In the genomic region with DNA sequence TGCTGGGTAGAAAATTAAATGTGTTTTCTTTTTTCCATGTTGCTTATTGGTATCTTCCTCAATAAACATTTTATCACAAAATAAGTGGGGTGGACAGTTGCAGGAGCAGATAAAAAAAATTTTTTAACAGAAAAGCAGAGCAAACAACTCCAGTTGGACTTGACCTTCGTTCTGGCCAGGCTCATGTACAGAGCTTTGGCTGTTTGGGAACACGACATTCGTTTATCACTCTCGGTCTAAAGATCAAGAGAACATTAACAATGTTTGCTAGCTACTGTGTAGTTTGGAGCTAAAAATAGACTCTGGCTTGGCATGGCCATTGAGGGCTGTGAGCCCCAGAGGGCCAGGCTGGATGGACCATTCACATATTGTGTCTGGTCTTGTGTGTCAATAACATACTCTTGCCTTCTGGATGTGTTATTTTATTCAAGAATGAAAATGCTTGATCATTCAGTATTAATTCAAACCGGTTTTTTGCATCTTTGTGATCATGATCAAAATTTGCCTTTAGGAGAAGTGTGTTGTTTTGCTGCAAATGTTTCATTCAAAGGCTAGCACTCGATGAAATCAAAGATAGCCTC, we compare ENCODE assay signal across 1 cellular context.
TF ChIP-seq lines count a peak whose summit lies in the region.

No MANE protein-coding gene starts in this region.

TF ChIP-seq in HepG2, 621 proteins besides CTCF, POLR2A, EP300 and RAD21 (continues in another document):
- TF ChIP-seq, protein P1, sequence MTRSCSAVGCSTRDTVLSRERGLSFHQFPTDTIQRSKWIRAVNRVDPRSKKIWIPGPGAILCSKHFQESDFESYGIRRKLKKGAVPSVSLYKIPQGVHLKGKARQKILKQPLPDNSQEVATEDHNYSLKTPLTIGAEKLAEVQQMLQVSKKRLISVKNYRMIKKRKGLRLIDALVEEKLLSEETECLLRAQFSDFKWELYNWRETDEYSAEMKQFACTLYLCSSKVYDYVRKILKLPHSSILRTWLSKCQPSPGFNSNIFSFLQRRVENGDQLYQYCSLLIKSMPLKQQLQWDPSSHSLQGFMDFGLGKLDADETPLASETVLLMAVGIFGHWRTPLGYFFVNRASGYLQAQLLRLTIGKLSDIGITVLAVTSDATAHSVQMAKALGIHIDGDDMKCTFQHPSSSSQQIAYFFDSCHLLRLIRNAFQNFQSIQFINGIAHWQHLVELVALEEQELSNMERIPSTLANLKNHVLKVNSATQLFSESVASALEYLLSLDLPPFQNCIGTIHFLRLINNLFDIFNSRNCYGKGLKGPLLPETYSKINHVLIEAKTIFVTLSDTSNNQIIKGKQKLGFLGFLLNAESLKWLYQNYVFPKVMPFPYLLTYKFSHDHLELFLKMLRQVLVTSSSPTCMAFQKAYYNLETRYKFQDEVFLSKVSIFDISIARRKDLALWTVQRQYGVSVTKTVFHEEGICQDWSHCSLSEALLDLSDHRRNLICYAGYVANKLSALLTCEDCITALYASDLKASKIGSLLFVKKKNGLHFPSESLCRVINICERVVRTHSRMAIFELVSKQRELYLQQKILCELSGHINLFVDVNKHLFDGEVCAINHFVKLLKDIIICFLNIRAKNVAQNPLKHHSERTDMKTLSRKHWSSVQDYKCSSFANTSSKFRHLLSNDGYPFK (CRISPR knock-in tag; IDR thresholded peaks at IDR 0.05; ENCODE audit: borderline replicate concordance), result no peak
- TF ChIP-seq, protein P2, sequence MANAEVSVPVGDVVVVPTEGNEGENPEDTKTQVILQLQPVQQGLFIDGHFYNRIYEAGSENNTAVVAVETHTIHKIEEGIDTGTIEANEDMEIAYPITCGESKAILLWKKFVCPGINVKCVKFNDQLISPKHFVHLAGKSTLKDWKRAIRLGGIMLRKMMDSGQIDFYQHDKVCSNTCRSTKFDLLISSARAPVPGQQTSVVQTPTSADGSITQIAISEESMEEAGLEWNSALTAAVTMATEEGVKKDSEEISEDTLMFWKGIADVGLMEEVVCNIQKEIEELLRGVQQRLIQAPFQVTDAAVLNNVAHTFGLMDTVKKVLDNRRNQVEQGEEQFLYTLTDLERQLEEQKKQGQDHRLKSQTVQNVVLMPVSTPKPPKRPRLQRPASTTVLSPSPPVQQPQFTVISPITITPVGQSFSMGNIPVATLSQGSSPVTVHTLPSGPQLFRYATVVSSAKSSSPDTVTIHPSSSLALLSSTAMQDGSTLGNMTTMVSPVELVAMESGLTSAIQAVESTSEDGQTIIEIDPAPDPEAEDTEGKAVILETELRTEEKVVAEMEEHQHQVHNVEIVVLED (CRISPR knock-in tag; IDR thresholded peaks at IDR 0.05; ENCODE audit: borderline replicate concordance), result peak; percentile 49
- TF ChIP-seq, protein P3, sequence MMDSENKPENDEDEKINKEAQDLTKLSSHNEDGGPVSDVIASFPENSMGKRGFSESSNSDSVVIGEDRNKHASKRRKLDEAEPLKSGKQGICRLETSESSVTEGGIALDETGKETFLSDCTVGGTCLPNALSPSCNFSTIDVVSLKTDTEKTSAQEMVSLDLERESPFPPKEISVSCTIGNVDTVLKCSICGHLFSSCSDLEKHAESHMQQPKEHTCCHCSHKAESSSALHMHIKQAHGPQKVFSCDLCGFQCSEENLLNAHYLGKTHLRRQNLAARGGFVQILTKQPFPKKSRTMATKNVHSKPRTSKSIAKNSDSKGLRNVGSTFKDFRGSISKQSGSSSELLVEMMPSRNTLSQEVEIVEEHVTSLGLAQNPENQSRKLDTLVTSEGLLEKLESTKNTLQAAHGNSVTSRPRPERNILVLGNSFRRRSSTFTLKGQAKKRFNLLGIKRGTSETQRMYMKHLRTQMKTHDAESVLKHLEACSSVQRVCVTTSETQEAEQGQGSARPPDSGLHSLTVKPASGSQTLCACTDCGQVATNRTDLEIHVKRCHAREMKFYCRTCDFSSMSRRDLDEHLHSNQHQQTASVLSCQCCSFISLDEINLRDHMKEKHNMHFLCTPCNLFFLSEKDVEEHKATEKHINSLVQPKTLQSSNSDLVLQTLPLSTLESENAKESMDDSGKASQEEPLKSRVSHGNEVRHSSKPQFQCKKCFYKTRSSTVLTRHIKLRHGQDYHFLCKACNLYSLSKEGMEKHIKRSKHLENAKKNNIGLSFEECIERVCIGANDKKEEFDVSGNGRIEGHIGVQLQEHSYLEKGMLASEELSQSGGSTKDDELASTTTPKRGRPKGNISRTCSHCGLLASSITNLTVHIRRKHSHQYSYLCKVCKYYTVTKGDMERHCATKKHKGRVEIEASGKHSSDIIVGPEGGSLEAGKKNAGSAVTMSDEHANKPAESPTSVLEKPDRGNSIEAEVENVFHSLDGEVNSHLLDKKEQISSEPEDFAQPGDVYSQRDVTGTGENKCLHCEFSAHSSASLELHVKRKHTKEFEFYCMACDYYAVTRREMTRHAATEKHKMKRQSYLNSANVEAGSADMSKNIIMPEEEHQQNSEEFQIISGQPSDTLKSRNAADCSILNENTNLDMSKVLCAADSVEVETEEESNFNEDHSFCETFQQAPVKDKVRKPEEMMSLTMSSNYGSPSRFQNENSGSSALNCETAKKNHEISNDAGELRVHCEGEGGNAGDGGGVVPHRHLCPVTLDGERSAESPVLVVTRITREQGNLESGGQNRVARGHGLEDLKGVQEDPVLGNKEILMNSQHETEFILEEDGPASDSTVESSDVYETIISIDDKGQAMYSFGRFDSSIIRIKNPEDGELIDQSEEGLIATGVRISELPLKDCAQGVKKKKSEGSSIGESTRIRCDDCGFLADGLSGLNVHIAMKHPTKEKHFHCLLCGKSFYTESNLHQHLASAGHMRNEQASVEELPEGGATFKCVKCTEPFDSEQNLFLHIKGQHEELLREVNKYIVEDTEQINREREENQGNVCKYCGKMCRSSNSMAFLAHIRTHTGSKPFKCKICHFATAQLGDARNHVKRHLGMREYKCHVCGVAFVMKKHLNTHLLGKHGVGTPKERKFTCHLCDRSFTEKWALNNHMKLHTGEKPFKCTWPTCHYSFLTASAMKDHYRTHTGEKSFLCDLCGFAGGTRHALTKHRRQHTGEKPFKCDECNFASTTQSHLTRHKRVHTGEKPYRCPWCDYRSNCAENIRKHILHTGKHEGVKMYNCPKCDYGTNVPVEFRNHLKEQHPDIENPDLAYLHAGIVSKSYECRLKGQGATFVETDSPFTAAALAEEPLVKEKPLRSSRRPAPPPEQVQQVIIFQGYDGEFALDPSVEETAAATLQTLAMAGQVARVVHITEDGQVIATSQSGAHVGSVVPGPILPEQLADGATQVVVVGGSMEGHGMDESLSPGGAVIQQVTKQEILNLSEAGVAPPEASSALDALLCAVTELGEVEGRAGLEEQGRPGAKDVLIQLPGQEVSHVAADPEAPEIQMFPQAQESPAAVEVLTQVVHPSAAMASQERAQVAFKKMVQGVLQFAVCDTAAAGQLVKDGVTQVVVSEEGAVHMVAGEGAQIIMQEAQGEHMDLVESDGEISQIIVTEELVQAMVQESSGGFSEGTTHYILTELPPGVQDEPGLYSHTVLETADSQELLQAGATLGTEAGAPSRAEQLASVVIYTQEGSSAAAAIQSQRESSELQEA (CRISPR knock-in tag; IDR thresholded peaks at IDR 0.05; ENCODE audit: not compliant biosample characterization), result no peak
- TF ChIP-seq RBM39 (IDR thresholded peaks at IDR 0.05; ENCODE audit: low read depth, low read length, poor library complexity, severe bottlenecking), result no peak
- TF ChIP-seq, protein P4, sequence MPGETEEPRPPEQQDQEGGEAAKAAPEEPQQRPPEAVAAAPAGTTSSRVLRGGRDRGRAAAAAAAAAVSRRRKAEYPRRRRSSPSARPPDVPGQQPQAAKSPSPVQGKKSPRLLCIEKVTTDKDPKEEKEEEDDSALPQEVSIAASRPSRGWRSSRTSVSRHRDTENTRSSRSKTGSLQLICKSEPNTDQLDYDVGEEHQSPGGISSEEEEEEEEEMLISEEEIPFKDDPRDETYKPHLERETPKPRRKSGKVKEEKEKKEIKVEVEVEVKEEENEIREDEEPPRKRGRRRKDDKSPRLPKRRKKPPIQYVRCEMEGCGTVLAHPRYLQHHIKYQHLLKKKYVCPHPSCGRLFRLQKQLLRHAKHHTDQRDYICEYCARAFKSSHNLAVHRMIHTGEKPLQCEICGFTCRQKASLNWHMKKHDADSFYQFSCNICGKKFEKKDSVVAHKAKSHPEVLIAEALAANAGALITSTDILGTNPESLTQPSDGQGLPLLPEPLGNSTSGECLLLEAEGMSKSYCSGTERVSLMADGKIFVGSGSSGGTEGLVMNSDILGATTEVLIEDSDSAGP (CRISPR knock-in tag; IDR thresholded peaks at IDR 0.05; ENCODE audit: borderline replicate concordance), result no peak
- no peak for TF ChIP-seq DNMT1 (CRISPR knock-in tag; IDR thresholded peaks at IDR 0.05)
- no peak for TF ChIP-seq MAFG (CRISPR knock-in tag; IDR thresholded peaks at IDR 0.05)
- TF ChIP-seq, protein P5, sequence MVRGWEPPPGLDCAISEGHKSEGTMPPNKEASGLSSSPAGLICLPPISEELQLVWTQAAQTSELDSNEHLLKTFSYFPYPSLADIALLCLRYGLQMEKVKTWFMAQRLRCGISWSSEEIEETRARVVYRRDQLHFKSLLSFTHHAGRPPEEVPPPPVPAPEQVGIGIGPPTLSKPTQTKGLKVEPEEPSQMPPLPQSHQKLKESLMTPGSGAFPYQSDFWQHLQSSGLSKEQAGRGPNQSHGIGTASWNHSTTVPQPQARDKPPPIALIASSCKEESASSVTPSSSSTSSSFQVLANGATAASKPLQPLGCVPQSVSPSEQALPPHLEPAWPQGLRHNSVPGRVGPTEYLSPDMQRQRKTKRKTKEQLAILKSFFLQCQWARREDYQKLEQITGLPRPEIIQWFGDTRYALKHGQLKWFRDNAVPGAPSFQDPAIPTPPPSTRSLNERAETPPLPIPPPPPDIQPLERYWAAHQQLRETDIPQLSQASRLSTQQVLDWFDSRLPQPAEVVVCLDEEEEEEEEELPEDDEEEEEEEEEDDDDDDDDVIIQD (CRISPR knock-in tag; IDR thresholded peaks at IDR 0.05; ENCODE audit: low read depth), result peak; percentile 99
- TF ChIP-seq ZKSCAN8 (CRISPR knock-in tag; IDR thresholded peaks at IDR 0.05; ENCODE audit: borderline replicate concordance), result peak; percentile 92
- peak; percentile 91; the same call in 1 of the 2 replicates for TF ChIP-seq FOXK1 (CRISPR knock-in tag; IDR thresholded peaks at IDR 0.05; ENCODE audit: borderline replicate concordance, low read depth)
- peak; percentile 79 for TF ChIP-seq HOXA3 (CRISPR knock-in tag; IDR thresholded peaks at IDR 0.05)
- peak; percentile 92 for TF ChIP-seq ZNF121 (CRISPR knock-in tag; IDR thresholded peaks at IDR 0.05)
- TF ChIP-seq, protein P6, sequence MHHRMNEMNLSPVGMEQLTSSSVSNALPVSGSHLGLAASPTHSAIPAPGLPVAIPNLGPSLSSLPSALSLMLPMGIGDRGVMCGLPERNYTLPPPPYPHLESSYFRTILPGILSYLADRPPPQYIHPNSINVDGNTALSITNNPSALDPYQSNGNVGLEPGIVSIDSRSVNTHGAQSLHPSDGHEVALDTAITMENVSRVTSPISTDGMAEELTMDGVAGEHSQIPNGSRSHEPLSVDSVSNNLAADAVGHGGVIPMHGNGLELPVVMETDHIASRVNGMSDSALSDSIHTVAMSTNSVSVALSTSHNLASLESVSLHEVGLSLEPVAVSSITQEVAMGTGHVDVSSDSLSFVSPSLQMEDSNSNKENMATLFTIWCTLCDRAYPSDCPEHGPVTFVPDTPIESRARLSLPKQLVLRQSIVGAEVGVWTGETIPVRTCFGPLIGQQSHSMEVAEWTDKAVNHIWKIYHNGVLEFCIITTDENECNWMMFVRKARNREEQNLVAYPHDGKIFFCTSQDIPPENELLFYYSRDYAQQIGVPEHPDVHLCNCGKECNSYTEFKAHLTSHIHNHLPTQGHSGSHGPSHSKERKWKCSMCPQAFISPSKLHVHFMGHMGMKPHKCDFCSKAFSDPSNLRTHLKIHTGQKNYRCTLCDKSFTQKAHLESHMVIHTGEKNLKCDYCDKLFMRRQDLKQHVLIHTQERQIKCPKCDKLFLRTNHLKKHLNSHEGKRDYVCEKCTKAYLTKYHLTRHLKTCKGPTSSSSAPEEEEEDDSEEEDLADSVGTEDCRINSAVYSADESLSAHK (CRISPR knock-in tag; IDR thresholded peaks at IDR 0.05; ENCODE audit: borderline replicate concordance), result no peak
- TF ChIP-seq ZNF382 (CRISPR knock-in tag; IDR thresholded peaks at IDR 0.05; ENCODE audit: borderline replicate concordance), result no peak
- TF ChIP-seq ZNF879 (CRISPR knock-in tag; IDR thresholded peaks at IDR 0.05), result no peak
- no peak for TF ChIP-seq HMGA1 (CRISPR knock-in tag; conservative IDR thresholded peaks at IDR 0.05)
- peak; percentile 55; the same call in 1 of the 2 replicates for TF ChIP-seq ZZZ3 (CRISPR knock-in tag; IDR thresholded peaks at IDR 0.05; ENCODE audit: borderline replicate concordance)
- peak; percentile 95 for TF ChIP-seq ZSCAN29 (CRISPR knock-in tag; conservative IDR thresholded peaks at IDR 0.05)
- no peak for TF ChIP-seq POLR2G (IDR thresholded peaks at IDR 0.05; ENCODE audit: low read depth, low read length)
- no peak for TF ChIP-seq ATF7 (IDR thresholded peaks at IDR 0.05)
- peak; percentile 50; the same call in 1 of the 2 replicates for TF ChIP-seq ATF7 (CRISPR knock-in tag; IDR thresholded peaks at IDR 0.05)
- TF ChIP-seq, protein P7, sequence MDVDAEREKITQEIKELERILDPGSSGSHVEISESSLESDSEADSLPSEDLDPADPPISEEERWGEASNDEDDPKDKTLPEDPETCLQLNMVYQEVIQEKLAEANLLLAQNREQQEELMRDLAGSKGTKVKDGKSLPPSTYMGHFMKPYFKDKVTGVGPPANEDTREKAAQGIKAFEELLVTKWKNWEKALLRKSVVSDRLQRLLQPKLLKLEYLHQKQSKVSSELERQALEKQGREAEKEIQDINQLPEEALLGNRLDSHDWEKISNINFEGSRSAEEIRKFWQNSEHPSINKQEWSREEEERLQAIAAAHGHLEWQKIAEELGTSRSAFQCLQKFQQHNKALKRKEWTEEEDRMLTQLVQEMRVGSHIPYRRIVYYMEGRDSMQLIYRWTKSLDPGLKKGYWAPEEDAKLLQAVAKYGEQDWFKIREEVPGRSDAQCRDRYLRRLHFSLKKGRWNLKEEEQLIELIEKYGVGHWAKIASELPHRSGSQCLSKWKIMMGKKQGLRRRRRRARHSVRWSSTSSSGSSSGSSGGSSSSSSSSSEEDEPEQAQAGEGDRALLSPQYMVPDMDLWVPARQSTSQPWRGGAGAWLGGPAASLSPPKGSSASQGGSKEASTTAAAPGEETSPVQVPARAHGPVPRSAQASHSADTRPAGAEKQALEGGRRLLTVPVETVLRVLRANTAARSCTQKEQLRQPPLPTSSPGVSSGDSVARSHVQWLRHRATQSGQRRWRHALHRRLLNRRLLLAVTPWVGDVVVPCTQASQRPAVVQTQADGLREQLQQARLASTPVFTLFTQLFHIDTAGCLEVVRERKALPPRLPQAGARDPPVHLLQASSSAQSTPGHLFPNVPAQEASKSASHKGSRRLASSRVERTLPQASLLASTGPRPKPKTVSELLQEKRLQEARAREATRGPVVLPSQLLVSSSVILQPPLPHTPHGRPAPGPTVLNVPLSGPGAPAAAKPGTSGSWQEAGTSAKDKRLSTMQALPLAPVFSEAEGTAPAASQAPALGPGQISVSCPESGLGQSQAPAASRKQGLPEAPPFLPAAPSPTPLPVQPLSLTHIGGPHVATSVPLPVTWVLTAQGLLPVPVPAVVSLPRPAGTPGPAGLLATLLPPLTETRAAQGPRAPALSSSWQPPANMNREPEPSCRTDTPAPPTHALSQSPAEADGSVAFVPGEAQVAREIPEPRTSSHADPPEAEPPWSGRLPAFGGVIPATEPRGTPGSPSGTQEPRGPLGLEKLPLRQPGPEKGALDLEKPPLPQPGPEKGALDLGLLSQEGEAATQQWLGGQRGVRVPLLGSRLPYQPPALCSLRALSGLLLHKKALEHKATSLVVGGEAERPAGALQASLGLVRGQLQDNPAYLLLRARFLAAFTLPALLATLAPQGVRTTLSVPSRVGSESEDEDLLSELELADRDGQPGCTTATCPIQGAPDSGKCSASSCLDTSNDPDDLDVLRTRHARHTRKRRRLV (CRISPR knock-in tag; IDR thresholded peaks at IDR 0.05), result no peak
- TF ChIP-seq PTBP1 (IDR thresholded peaks at IDR 0.05; ENCODE audit: low read depth, low read length, poor library complexity, severe bottlenecking), result no peak
- no peak for TF ChIP-seq ZNF790 (CRISPR knock-in tag; IDR thresholded peaks at IDR 0.05; ENCODE audit: borderline replicate concordance)
- TF ChIP-seq MTF1 (CRISPR knock-in tag; IDR thresholded peaks at IDR 0.05), result no peak
- 0 out of 2 replicates have a peak, but pooled peaks have one; percentile 21 for TF ChIP-seq ZNF3 (CRISPR knock-in tag; IDR thresholded peaks at IDR 0.05)
- TF ChIP-seq SP4 (CRISPR knock-in tag; IDR thresholded peaks at IDR 0.05), result no peak
- TF ChIP-seq CAMTA2 (CRISPR knock-in tag; IDR thresholded peaks at IDR 0.05; ENCODE audit: borderline replicate concordance), result no peak
